ENCODE assay signal across 29 cellular contexts in the genomic region with DNA sequence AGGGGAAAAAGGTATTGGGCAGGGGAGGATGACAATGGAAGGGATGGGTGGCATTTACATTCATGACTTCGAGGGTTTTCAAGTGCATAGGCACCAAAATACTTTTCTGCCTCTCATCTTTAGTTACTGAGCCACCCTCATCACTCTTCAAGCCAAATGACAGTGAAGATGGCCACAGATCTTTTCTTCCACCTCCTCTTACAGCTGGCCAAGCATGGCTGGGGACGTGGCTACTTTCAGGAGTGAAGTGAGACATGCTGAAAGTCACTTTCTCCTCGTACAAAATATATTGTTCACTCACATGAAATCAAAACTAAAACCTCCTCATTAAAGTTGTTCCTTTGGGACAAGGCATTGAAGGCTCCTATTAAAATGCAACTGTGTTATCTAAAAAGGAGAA. TPM values are rescaled to one million over a fixed set of nuclear protein-coding genes. Genes with fewer than 3 reads are reported as not detected.
"Had no signal": no experiment of that assay in that cellular context is flagged by ENCODE, and none has a peak within 500 bp of the region (broad histone marks: within the 10 kb centered on the region; RNA-seq: fewer than 3 reads in every experiment).

No MANE protein-coding gene starts in this region.

- ATAC-seq: heart right ventricle; left colon; lower lobe of right lung; naive thymus-derived CD8-positive, alpha-beta T cell; right lobe of liver had no signal

- H3K4me1 ChIP-seq: heart right ventricle, left ventricle myocardium inferior, lower lobe of right lung, right lobe of liver, vagina had no signal

- H3K9me3 ChIP-seq: esophagus squamous epithelium, heart right ventricle, left ventricle myocardium inferior, lower lobe of right lung, ovary, right lobe of liver, stomach, thyroid gland, vagina had no signal

- FAIRE-seq: endometrium, small intestine had no signal

- H3K27me3 ChIP-seq: ovary, right lobe of liver, thyroid gland, vagina had no signal

- H3K27ac ChIP-seq: coronary artery, esophagus squamous epithelium, heart right ventricle, left ventricle myocardium inferior, lower lobe of right lung, ovary, right lobe of liver, stomach, thyroid gland, vagina had no signal

- H3K4me3 ChIP-seq: coronary artery, esophagus squamous epithelium, heart right ventricle, left ventricle myocardium inferior, lower lobe of right lung, ovary, right lobe of liver, stomach, thyroid gland, vagina had no signal

- DNase-seq: dermis blood vessel endothelial cell; effector memory CD4-positive, alpha-beta T cell; erythroblast; esophagus squamous epithelium; foreskin melanocyte; glutamatergic neuron; heart right ventricle; hippocampal formation; islet precursor cell; kidney glomerular epithelial cell; left colon; left ventricle myocardium inferior; lower lobe of right lung; naive thymus-derived CD8-positive, alpha-beta T cell; nephron progenitor cell; occipital lobe; ovary; right lobe of liver; small intestine; stimulated activated CD4-positive, alpha-beta T cell treated with anti-CD3 and anti-CD28 coated beads, Interleukin-15, amount 100 ng/mL, for 24 hours; stimulated activated CD4-positive, alpha-beta T cell treated with anti-CD3 and anti-CD28 coated beads, Interleukin-2, amount 100 ng/mL, for 48 hours; stimulated activated naive CD4-positive, alpha-beta T cell treated with Interleukin-2 at 50 U/mL for 16 hours; stomach; thyroid gland; trophoblast cell had no signal

- H3K36me3 ChIP-seq: esophagus squamous epithelium, heart right ventricle, left ventricle myocardium inferior, lower lobe of right lung, ovary, right lobe of liver, stomach, thyroid gland, vagina had no signal

RNA-seq across cellular contexts. Expression of a gene that starts 2.6 kb away (rescaled TPM):
- total RNA-seq: myocyte; naive thymus-derived CD8-positive, alpha-beta T cell had no signal
- polyA plus RNA-seq: naive thymus-derived CD8-positive, alpha-beta T cell had no signal
